8 cellular contexts compared by ENCODE assay signal in the genomic region with DNA sequence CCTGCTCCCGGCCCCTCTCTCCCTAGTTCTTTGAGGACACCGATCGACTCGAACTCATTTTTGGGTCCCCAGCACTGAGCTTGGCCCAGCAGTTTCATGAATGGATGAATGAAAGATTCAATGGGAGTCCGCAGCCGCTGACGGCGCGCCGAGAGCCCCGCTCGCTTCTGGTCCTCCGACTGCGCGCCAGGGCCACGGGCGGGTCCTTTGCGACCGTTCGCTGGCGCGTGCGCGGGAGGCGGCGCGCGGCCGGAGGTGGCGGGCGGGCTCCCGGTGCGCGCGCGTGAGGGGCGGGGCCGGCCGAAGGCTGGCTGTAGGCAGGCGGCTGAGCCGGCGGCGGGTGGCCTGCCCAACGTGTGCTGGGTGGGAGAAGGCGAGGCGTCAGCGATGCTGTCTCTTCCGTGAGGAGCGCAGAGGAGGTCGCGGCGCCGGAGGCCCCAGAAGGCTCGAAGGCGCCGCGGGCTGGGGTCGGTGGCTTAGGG. TPM values are rescaled to one million over a fixed set of nuclear protein-coding genes. Genes with fewer than 3 reads are reported as not detected.
A peak's percentile ranks its signal among the peaks of the same experiment; 100 is the strongest.
DNase-seq lines count a peak whose midpoint lies in the region; ATAC-seq and TF ChIP-seq lines count a peak whose summit lies in the region.

Gene MAST2, plus strand, starts transcription at position 314 of the 482 bp plus-strand sequence. CDS start 284 bp downstream, outside the sequence.

- H3K27me3 ChIP-seq in suprapubic skin: no peaks in the 10 kb centered on the region

- peak within 1 kb of the TSS; percentile 81 for H3K27ac ChIP-seq in suprapubic skin

- H3K4me3 ChIP-seq in HFF-Myc (replicated peaks; ENCODE audit: low read depth, low read length) (peak within 1 kb of the TSS; percentile 49), suprapubic skin (peak within 1 kb of the TSS; percentile 56)

- peaks cover 27% of the 10 kb centered on the region for H3K4me1 ChIP-seq in suprapubic skin

- 0% methylated on average over 27 of the region's 58 CpGs for WGBS in suprapubic skin

- H3K9me3 ChIP-seq in suprapubic skin: no peaks in the 10 kb centered on the region

- no peaks in the 10 kb centered on the region for H3K36me3 ChIP-seq in suprapubic skin

- TF ChIP-seq CTCF in HFF-Myc (IDR thresholded peaks at IDR 0.05; ENCODE audit: low read depth, low read length, missing control alignments) (no peak), omental fat pad (IDR thresholded peaks at IDR 0.05) (no peak), suprapubic skin (IDR thresholded peaks at IDR 0.05) (no peak)

- TF ChIP-seq POLR2A in suprapubic skin (IDR thresholded peaks at IDR 0.05): peak in 1 of 2 donors; percentile 67

- DNase-seq in GM04503 (ENCODE audit: low read depth): peak; percentile 45
- peak; percentile 33 for DNase-seq in HFF-Myc (ENCODE audit: extremely low read depth, low read depth)
- DNase-seq in NAMALWA (ENCODE audit: low spot score): peak; percentile 88
- peak; percentile 88 for DNase-seq in activated naive CD4-positive, alpha-beta T cell treated with anti-CD3 and anti-CD28 coated beads, Interleukin-2, amount 50 U/mL, for 16 hours
- peak; percentile 93 for DNase-seq in glomerular visceral epithelial cell (ENCODE audit: extremely low spot score)
- DNase-seq in omental fat pad (ENCODE audit: low spot score): peak; percentile 53
- DNase-seq in suprapubic skin (ENCODE audit: low spot score in 2 of 2): peak; percentile 88 to 90

- peak; percentile 87 for ATAC-seq in SK-N-SH treated with all-trans-retinoic acid at 6 μM for 48 hours
- ATAC-seq in omental fat pad (ENCODE audit: low FRiP score): peak; percentile 95

- TF ChIP-seq EP300 in suprapubic skin (IDR thresholded peaks at IDR 0.05): no peak

TF ChIP-seq in SK-N-SH treated with all-trans-retinoic acid at 6 μM for 48 hours, 23 proteins besides CTCF, POLR2A, EP300 and RAD21:
- TF ChIP-seq TCF4 (CRISPR knock-in tag; IDR thresholded peaks at IDR 0.05; ENCODE audit: borderline replicate concordance): no peak
- TF ChIP-seq, protein P1, sequence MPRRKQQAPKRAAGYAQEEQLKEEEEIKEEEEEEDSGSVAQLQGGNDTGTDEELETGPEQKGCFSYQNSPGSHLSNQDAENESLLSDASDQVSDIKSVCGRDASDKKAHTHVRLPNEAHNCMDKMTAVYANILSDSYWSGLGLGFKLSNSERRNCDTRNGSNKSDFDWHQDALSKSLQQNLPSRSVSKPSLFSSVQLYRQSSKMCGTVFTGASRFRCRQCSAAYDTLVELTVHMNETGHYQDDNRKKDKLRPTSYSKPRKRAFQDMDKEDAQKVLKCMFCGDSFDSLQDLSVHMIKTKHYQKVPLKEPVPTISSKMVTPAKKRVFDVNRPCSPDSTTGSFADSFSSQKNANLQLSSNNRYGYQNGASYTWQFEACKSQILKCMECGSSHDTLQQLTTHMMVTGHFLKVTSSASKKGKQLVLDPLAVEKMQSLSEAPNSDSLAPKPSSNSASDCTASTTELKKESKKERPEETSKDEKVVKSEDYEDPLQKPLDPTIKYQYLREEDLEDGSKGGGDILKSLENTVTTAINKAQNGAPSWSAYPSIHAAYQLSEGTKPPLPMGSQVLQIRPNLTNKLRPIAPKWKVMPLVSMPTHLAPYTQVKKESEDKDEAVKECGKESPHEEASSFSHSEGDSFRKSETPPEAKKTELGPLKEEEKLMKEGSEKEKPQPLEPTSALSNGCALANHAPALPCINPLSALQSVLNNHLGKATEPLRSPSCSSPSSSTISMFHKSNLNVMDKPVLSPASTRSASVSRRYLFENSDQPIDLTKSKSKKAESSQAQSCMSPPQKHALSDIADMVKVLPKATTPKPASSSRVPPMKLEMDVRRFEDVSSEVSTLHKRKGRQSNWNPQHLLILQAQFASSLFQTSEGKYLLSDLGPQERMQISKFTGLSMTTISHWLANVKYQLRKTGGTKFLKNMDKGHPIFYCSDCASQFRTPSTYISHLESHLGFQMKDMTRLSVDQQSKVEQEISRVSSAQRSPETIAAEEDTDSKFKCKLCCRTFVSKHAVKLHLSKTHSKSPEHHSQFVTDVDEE (CRISPR knock-in tag; IDR thresholded peaks at IDR 0.05): 0 out of 2 replicates have a peak, but pooled peaks have one; percentile 36
- TF ChIP-seq SNAI2 (CRISPR knock-in tag; IDR thresholded peaks at IDR 0.05): 0 out of 2 replicates have a peak, but pooled peaks have one; percentile 55
- no peak for TF ChIP-seq ISL1 (CRISPR knock-in tag; IDR thresholded peaks at IDR 0.05)
- no peak for TF ChIP-seq BACH2 (CRISPR knock-in tag; IDR thresholded peaks at IDR 0.05; ENCODE audit: borderline replicate concordance)

RNA-seq across cellular contexts. Expression of gene MAST2, which starts in this region (rescaled TPM):
- total RNA-seq in omental fat pad (10 to 100 TPM; 12.0 to 22.0 (median 18.1) TPM), suprapubic skin (10 to 100 TPM; 15.4 to 21.6 (median 20.1) TPM)

Comparison
In these comparisons a context has a peak if more than half of its experiments do, and no peak if none do; other contexts are left out.
1. Peak in every context shown above with its lines: DNase-seq, ATAC-seq, H3K4me3 ChIP-seq and H3K27ac ChIP-seq.
2. DNase-seq: peak in every context shown above with its lines; median percentile 93 in glomerular visceral epithelial cell; 89 in suprapubic skin; 88 in NAMALWA; 88 in activated naive CD4-positive, alpha-beta T cell treated with anti-CD3 and anti-CD28 coated beads, Interleukin-2, amount 50 U/mL, for 16 hours; 53 in omental fat pad; 45 in GM04503; 33 in HFF-Myc.